Comparison of ENCODE assay signal across 29 cellular contexts in the genomic region with DNA sequence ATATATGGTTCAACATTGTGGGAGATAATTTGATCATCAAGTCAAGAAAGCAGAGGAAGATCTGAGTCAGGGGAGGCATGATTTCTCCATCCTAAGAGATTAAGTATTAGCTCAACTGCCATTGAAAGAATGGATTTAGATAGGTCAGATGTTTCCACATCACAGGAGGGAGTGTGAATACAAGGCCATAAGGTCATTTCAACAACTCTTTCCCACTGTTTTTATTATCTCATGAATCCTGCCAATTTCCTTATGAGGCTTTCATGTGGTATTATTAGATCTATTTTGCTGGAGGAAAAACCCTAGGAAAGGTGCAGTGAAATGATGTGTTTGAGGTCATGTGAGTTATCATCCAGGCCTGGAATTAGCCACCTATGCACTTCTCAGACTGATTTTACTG.
"Had no signal": no experiment of that assay in that cellular context is flagged by ENCODE, and none has a peak within 500 bp of the region (broad histone marks: within the 10 kb centered on the region; RNA-seq: fewer than 3 reads in every experiment).

No MANE protein-coding gene starts in this region.

- DNase-seq: activated CD4-positive, alpha-beta memory T cell treated with anti-CD3 and anti-CD28 coated beads for 36 hours; activated CD4-positive, alpha-beta T cell treated with anti-CD3 and anti-CD28 coated beads, Interleukin-2, amount 10 ng/mL, durations not matched to agents 7 days and 5 days; activated CD4-positive, CD25-positive, alpha-beta regulatory T cell; activated CD8-positive, alpha-beta memory T cell treated with anti-CD3 and anti-CD28 coated beads for 24 hours; activated gamma-delta T cell treated with Interleukin-2 at 50 U/mL for 16 hours; activated naive CD4-positive, alpha-beta T cell treated with anti-CD3 and anti-CD28 coated beads, Interleukin-2, amount 10 ng/mL, durations not matched to agents 7 days and 5 days; activated naive CD8-positive, alpha-beta T cell treated with anti-CD3 and anti-CD28 coated beads for 36 hours; activated T-cell treated with anti-CD3 and anti-CD28 coated beads for 4 hours; activated T-cell treated with anti-CD3 and anti-CD28 coated beads, Interleukin-2, amount 50 U/mL, for 72 hours; anterior cingulate cortex; cerebellar nuclear complex; Karpas-422; NCI-H1105 treated with DMSO at 0.1 percent for 48 hours; NCI-H1436 treated with DMSO at 0.1 percent for 48 hours; NCI-H1930; NCI-H2171; NCI-H345; NCI-H510A; NCI-H526 treated with DMSO at 0.1 percent for 48 hours; Peyer's patch; SHP77; SW 1271; T-helper 9 cell had no signal

- H3K9me3 Mint-ChIP-seq: activated CD4-positive, alpha-beta T cell treated with anti-CD3 and anti-CD28 coated beads, Interleukin-2, amount 10 ng/mL, durations not matched to agents 7 days and 5 days had no signal

- H3K27me3 Mint-ChIP-seq: activated CD4-positive, alpha-beta memory T cell treated with anti-CD3 and anti-CD28 coated beads for 36 hours; activated CD4-positive, alpha-beta T cell treated with anti-CD3 and anti-CD28 coated beads, Interleukin-2, amount 10 ng/mL, durations not matched to agents 7 days and 5 days; activated naive CD4-positive, alpha-beta T cell treated with anti-CD3 and anti-CD28 coated beads, Interleukin-2, amount 10 ng/mL, durations not matched to agents 7 days and 5 days; activated naive CD8-positive, alpha-beta T cell treated with anti-CD3 and anti-CD28 coated beads for 36 hours had no signal

- H3K27me3 ChIP-seq: Peyer's patch, SJSA1 had no signal

- H3K36me3 ChIP-seq: Peyer's patch, SJSA1 had no signal

- H3K27ac Mint-ChIP-seq: activated CD4-positive, alpha-beta memory T cell treated with anti-CD3 and anti-CD28 coated beads for 36 hours; activated CD4-positive, alpha-beta T cell treated with anti-CD3 and anti-CD28 coated beads, Interleukin-2, amount 10 ng/mL, durations not matched to agents 7 days and 5 days; activated naive CD4-positive, alpha-beta T cell treated with anti-CD3 and anti-CD28 coated beads, Interleukin-2, amount 10 ng/mL, durations not matched to agents 7 days and 5 days; activated naive CD8-positive, alpha-beta T cell treated with anti-CD3 and anti-CD28 coated beads for 36 hours; activated T-cell treated with anti-CD3 and anti-CD28 coated beads, Interleukin-2, amount 50 U/mL, for 72 hours; activated T-helper 2 cell treated with anti-CD3 and anti-CD28 coated beads, Interferon-gamma antibody, Interleukin-2, Interleukin-4, amounts not matched to agents 10 μg/mL and 5 μg/mL and 100 μg/mL, durations not matched to agents 14 hours and 24 hours and 36 hours; T-helper 1 cell treated with Interleukin-12 subunit alpha and Interleukin-12 subunit beta and Interleukin-4 antibody, amounts not matched to agents 30 μg/mL and 1 μg/mL, for 36 hours had no signal

- H3K9me3 ChIP-seq: Peyer's patch, SJSA1 had no signal

- H3K4me1 ChIP-seq: Peyer's patch, SJSA1 had no signal

- H3K4me1 Mint-ChIP-seq: activated CD4-positive, alpha-beta T cell treated with anti-CD3 and anti-CD28 coated beads, Interleukin-2, amount 10 ng/mL, durations not matched to agents 7 days and 5 days; activated naive CD4-positive, alpha-beta T cell treated with anti-CD3 and anti-CD28 coated beads, Interleukin-2, amount 10 ng/mL, durations not matched to agents 7 days and 5 days; activated naive CD8-positive, alpha-beta T cell treated with anti-CD3 and anti-CD28 coated beads for 36 hours had no signal

- H3K4me3 ChIP-seq: K562, Peyer's patch, SJSA1 had no signal

- H3K36me3 Mint-ChIP-seq: activated CD4-positive, alpha-beta memory T cell treated with anti-CD3 and anti-CD28 coated beads for 36 hours; activated naive CD4-positive, alpha-beta T cell treated with anti-CD3 and anti-CD28 coated beads, Interleukin-2, amount 10 ng/mL, durations not matched to agents 7 days and 5 days; activated naive CD8-positive, alpha-beta T cell treated with anti-CD3 and anti-CD28 coated beads for 36 hours had no signal

- H3K4me3 Mint-ChIP-seq: activated CD4-positive, alpha-beta memory T cell treated with anti-CD3 and anti-CD28 coated beads for 36 hours; activated CD4-positive, alpha-beta T cell treated with anti-CD3 and anti-CD28 coated beads, Interleukin-2, amount 10 ng/mL, durations not matched to agents 7 days and 5 days; activated naive CD4-positive, alpha-beta T cell treated with anti-CD3 and anti-CD28 coated beads, Interleukin-2, amount 10 ng/mL, durations not matched to agents 7 days and 5 days; activated naive CD8-positive, alpha-beta T cell treated with anti-CD3 and anti-CD28 coated beads for 36 hours; activated T-cell treated with anti-CD3 and anti-CD28 coated beads, Interleukin-2, amount 50 U/mL, for 72 hours; T-helper 1 cell treated with Interleukin-12 subunit alpha and Interleukin-12 subunit beta and Interleukin-4 antibody, amounts not matched to agents 30 μg/mL and 1 μg/mL, for 36 hours had no signal

- ATAC-seq: activated T-cell treated with anti-CD3 and anti-CD28 coated beads, Interleukin-2, amount 50 U/mL, for 72 hours; K562; SK-N-SH treated with all-trans-retinoic acid at 6 μM for 48 hours had no signal

- H3K27ac ChIP-seq: Peyer's patch, SJSA1, VCaP had no signal
